In the genomic region with DNA sequence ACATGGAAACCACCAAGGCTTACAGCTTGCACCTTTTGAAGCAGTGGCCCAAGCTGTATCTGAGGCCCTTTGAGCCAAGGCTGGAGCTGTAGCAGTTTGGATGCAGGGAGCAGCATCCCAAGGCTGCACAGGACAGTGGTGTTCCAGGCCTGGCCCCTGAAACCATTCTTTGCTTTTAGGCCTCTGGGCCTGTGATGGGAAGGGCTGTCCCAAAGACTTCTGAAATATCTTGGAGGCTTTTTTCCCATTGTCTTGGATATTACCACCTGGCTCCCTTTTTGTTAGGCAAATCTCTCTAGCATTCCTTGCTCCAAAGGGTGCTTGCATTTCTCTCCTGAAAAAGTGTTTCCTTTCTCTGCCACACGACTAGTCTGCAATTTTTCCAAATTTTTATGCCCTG, we compare ENCODE assay signal across 1 cellular context.
TF ChIP-seq lines count a peak whose summit lies in the region.

No MANE protein-coding gene starts in this region.

TF ChIP-seq in GM23338, 12 proteins besides CTCF, POLR2A, EP300 and RAD21:
- peak; percentile 85; the same call in 1 of the 2 replicates for TF ChIP-seq ZNF462 (CRISPR knock-in tag; IDR thresholded peaks at IDR 0.05)
- no peak for TF ChIP-seq EZH2 (IDR thresholded peaks at IDR 0.05; ENCODE audit: low read depth, unreplicated experiment)
- 0 out of 2 replicates have a peak, but pooled peaks have one; percentile 28 for TF ChIP-seq CREB1 (CRISPR knock-in tag; IDR thresholded peaks at IDR 0.05; ENCODE audit: low read depth)
- peak; percentile 68; the same call in 1 of the 2 replicates for TF ChIP-seq NANOG (IDR thresholded peaks at IDR 0.05; ENCODE audit: borderline replicate concordance)
- no peak for TF ChIP-seq EZH2phosphoT487 (IDR thresholded peaks at IDR 0.05; ENCODE audit: unreplicated experiment)
